ENCODE assay signal across 26 cellular contexts in genomic region chr12:5015711-5016492, GRCh38. TPM values are rescaled to one million over a fixed set of nuclear protein-coding genes. Genes with fewer than 3 reads are reported as not detected.
"Had no signal": no experiment of that assay in that cellular context is flagged by ENCODE, and none has a peak within 500 bp of the region (broad histone marks: within the 10 kb centered on the region; RNA-seq: fewer than 3 reads in every experiment).

No MANE protein-coding gene starts in this region.

- H3K4me1 ChIP-seq: neural progenitor cell, parathyroid adenoma, testis, transverse colon had no signal

- H3K27ac ChIP-seq: heart right ventricle, neural progenitor cell, parathyroid adenoma, psoas muscle, sigmoid colon, testis, transverse colon had no signal

- H3K4me3 Mint-ChIP-seq: activated CD4-positive, alpha-beta T cell treated with anti-CD3 and anti-CD28 coated beads, Interleukin-2, amount 10 ng/mL, durations not matched to agents 24 days and 14 days; activated CD8-positive, alpha-beta T cell treated with anti-CD3 and anti-CD28 coated beads for 36 hours; dendritic cell treated with granulocyte-macrophage colony-stimulating factor and Interleukin-4, amounts not matched to agents 40 ng/mL and 50 ng/mL, for 4 days; endodermal cell; naive thymus-derived CD8-positive, alpha-beta T cell; neural progenitor cell had no signal

- ATAC-seq: activated CD8-positive, alpha-beta T cell treated with anti-CD3 and anti-CD28 coated beads for 36 hours; esophagus mucosa; heart right ventricle; naive thymus-derived CD8-positive, alpha-beta T cell; psoas muscle had no signal

- H3K4me3 ChIP-seq: heart right ventricle, neural progenitor cell, psoas muscle, sigmoid colon, smooth muscle cell, testis, transverse colon had no signal

- H3K4me1 Mint-ChIP-seq: activated CD4-positive, alpha-beta T cell treated with anti-CD3 and anti-CD28 coated beads, Interleukin-2, amount 10 ng/mL, durations not matched to agents 24 days and 14 days; naive thymus-derived CD8-positive, alpha-beta T cell; neural progenitor cell had no signal

- H3K36me3 Mint-ChIP-seq: naive thymus-derived CD8-positive, alpha-beta T cell; neural progenitor cell had no signal

- H3K9me3 Mint-ChIP-seq: activated CD4-positive, alpha-beta T cell treated with anti-CD3 and anti-CD28 coated beads, Interleukin-2, amount 10 ng/mL, durations not matched to agents 24 days and 14 days; activated CD8-positive, alpha-beta T cell treated with anti-CD3 and anti-CD28 coated beads for 36 hours; dendritic cell treated with granulocyte-macrophage colony-stimulating factor and Interleukin-4, amounts not matched to agents 40 ng/mL and 50 ng/mL, for 4 days; endodermal cell; naive thymus-derived CD8-positive, alpha-beta T cell; neural progenitor cell had no signal

- DNase-seq: activated CD4-positive, alpha-beta T cell treated with anti-CD3 and anti-CD28 coated beads, Interleukin-2, amount 10 ng/mL, durations not matched to agents 24 days and 14 days; activated CD8-positive, alpha-beta T cell treated with anti-CD3 and anti-CD28 coated beads for 36 hours; activated effector memory CD4-positive, alpha-beta T cell treated with Interleukin-2 at 50 U/mL for 16 hours; activated naive CD4-positive, alpha-beta T cell treated with Interleukin-2 at 50 U/mL for 16 hours; activated T-cell treated with anti-CD3 and anti-CD28 coated beads, Interleukin-2, amount 50 U/mL, for 48 hours; amniotic stem cell; central memory CD4-positive, alpha-beta T cell; foreskin fibroblast; heart right ventricle; midbrain; naive thymus-derived CD8-positive, alpha-beta T cell; occipital lobe; psoas muscle; sigmoid colon; stimulated activated CD4-positive, alpha-beta T cell treated with anti-CD3 and anti-CD28 coated beads, Interleukin-1b, Interleukin-23, amount 100 ng/mL, for 48 hours; stimulated activated CD4-positive, alpha-beta T cell treated with anti-CD3 and anti-CD28 coated beads, Interleukin-4, amount 100 ng/mL, for 4 hours; stimulated activated CD8-positive, alpha-beta memory T cell treated with anti-CD3 and anti-CD28 coated beads, Interleukin-4, amount 100 ng/mL, for 48 hours; stimulated activated naive CD4-positive, alpha-beta T cell; testis; transverse colon had no signal

- H3K27me3 ChIP-seq: heart right ventricle, neural progenitor cell, sigmoid colon, testis had no signal

- H3K36me3 ChIP-seq: heart right ventricle, neural progenitor cell, sigmoid colon, transverse colon had no signal

- H3K9me3 ChIP-seq: heart right ventricle, psoas muscle, sigmoid colon, testis, transverse colon had no signal

- H3K27ac Mint-ChIP-seq: activated CD4-positive, alpha-beta T cell treated with anti-CD3 and anti-CD28 coated beads, Interleukin-2, amount 10 ng/mL, durations not matched to agents 24 days and 14 days; activated CD8-positive, alpha-beta T cell treated with anti-CD3 and anti-CD28 coated beads for 36 hours; dendritic cell treated with granulocyte-macrophage colony-stimulating factor and Interleukin-4, amounts not matched to agents 40 ng/mL and 50 ng/mL, for 4 days; endodermal cell; naive thymus-derived CD8-positive, alpha-beta T cell; neural progenitor cell had no signal

RNA-seq across cellular contexts. Expression of gene KCNA5, which starts 27.8 kb away (rescaled TPM):
- total RNA-seq: activated CD4-positive, alpha-beta T cell treated with anti-CD3 and anti-CD28 coated beads, Interleukin-2, amount 10 ng/mL, durations not matched to agents 24 days and 14 days; activated CD8-positive, alpha-beta T cell treated with anti-CD3 and anti-CD28 coated beads for 36 hours; endodermal cell; esophagus mucosa; naive thymus-derived CD8-positive, alpha-beta T cell; smooth muscle cell had no signal
- polyA plus RNA-seq: naive thymus-derived CD8-positive, alpha-beta T cell; smooth muscle cell had no signal
